In the genomic region with DNA sequence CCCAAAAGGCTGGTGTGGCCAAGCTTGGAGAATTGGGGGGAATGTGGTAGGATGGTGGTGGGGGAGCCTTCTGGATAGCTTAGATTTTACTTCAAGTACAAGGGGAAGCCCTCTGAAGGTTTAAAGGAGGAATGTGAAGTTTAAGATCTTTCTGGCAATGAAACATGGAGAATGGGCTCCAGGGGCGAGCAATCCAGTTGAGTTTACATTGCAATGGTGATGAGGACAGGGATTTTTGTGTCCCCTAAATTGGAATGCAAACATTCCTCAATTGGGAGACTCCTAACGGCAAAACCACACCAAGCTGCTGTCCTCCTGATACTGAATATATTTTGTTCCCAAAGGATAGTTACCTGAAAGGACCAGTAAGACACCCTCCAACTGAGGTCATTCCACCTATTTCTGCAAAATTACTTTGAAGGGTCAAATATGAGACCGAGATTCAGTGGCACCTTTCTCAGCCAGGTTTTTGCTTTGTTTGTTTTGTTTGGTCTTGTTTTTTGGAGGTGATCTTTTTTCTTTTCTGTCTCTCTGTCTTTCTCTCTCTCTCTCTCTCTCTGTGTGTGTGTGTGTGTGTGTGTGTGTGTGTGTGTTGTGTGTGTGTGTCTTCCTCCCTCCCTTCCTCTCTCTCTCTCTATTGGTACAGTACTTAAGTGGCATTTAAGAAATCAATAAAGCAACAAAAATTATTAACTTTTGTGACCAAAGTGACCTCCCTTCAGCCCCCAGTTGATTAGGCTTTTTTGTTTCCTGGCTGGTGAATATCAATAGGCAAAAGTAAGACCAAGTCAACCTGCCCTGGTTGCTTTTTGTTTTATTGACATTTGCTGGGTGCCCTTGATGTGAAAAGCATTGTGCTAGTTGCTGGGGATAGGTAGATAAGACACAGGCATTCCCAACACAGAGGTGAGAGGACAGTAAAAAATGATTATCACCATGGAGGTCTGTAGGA, we compare ENCODE assay signal across 1 cellular context.
A peak's percentile ranks its signal among the peaks of the same experiment; 100 is the strongest.
TF ChIP-seq lines count a peak whose summit lies in the region.

No MANE protein-coding gene starts in this region.

TF ChIP-seq in HepG2, 621 proteins besides CTCF, POLR2A, EP300 and RAD21 (continued from another document and continues in another):
- TF ChIP-seq, protein P1, sequence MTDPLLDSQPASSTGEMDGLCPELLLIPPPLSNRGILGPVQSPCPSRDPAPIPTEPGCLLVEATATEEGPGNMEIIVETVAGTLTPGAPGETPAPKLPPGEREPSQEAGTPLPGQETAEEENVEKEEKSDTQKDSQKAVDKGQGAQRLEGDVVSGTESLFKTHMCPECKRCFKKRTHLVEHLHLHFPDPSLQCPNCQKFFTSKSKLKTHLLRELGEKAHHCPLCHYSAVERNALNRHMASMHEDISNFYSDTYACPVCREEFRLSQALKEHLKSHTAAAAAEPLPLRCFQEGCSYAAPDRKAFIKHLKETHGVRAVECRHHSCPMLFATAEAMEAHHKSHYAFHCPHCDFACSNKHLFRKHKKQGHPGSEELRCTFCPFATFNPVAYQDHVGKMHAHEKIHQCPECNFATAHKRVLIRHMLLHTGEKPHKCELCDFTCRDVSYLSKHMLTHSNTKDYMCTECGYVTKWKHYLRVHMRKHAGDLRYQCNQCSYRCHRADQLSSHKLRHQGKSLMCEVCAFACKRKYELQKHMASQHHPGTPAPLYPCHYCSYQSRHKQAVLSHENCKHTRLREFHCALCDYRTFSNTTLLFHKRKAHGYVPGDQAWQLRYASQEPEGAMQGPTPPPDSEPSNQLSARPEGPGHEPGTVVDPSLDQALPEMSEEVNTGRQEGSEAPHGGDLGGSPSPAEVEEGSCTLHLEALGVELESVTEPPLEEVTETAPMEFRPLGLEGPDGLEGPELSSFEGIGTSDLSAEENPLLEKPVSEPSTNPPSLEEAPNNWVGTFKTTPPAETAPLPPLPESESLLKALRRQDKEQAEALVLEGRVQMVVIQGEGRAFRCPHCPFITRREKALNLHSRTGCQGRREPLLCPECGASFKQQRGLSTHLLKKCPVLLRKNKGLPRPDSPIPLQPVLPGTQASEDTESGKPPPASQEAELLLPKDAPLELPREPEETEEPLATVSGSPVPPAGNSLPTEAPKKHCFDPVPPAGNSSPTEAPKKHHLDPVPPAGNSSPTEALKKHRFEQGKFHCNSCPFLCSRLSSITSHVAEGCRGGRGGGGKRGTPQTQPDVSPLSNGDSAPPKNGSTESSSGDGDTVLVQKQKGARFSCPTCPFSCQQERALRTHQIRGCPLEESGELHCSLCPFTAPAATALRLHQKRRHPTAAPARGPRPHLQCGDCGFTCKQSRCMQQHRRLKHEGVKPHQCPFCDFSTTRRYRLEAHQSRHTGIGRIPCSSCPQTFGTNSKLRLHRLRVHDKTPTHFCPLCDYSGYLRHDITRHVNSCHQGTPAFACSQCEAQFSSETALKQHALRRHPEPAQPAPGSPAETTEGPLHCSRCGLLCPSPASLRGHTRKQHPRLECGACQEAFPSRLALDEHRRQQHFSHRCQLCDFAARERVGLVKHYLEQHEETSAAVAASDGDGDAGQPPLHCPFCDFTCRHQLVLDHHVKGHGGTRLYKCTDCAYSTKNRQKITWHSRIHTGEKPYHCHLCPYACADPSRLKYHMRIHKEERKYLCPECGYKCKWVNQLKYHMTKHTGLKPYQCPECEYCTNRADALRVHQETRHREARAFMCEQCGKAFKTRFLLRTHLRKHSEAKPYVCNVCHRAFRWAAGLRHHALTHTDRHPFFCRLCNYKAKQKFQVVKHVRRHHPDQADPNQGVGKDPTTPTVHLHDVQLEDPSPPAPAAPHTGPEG (CRISPR knock-in tag; IDR thresholded peaks at IDR 0.05) = no peak
- TF ChIP-seq FOXC1 (CRISPR knock-in tag; IDR thresholded peaks at IDR 0.05; ENCODE audit: borderline replicate concordance) (no peak), TCF7L2 (IDR thresholded peaks at IDR 0.05; ENCODE audit: low read depth, low read length) (no peak), NONO (IDR thresholded peaks at IDR 0.05) (no peak), NONO (CRISPR knock-in tag; conservative IDR thresholded peaks at IDR 0.05) (0 out of 2 replicates have a peak, but pooled peaks have one; percentile 6), ELF3 (CRISPR knock-in tag; IDR thresholded peaks at IDR 0.05) (no peak), ATF2 (CRISPR knock-in tag; IDR thresholded peaks at IDR 0.05) (no peak), MTF2 (CRISPR knock-in tag; IDR thresholded peaks at IDR 0.05; ENCODE audit: borderline replicate concordance) (no peak), ZNF589 (CRISPR knock-in tag; conservative IDR thresholded peaks at IDR 0.05) (no peak), ZFP1 (CRISPR knock-in tag; IDR thresholded peaks at IDR 0.05) (no peak; the same call in 1 of the 2 replicates), ZNF3 (CRISPR knock-in tag; IDR thresholded peaks at IDR 0.05) (peak; percentile 49; the same call in 1 of the 2 replicates), ZBTB37 (CRISPR knock-in tag; IDR thresholded peaks at IDR 0.05) (no peak; the same call in 1 of the 2 replicates), ZNF883 (CRISPR knock-in tag; IDR thresholded peaks at IDR 0.05; ENCODE audit: not compliant biosample characterization) (no peak), ZNF251 (CRISPR knock-in tag; IDR thresholded peaks at IDR 0.05) (no peak), ZNF616 (CRISPR knock-in tag; IDR thresholded peaks at IDR 0.05; ENCODE audit: low read depth) (no peak), ZNF615 (CRISPR knock-in tag; IDR thresholded peaks at IDR 0.05; ENCODE audit: borderline replicate concordance) (no peak), SMAD9 (CRISPR knock-in tag; IDR thresholded peaks at IDR 0.05) (no peak), ZBED4 (CRISPR knock-in tag; IDR thresholded peaks at IDR 0.05; ENCODE audit: borderline replicate concordance) (no peak), ASH2L (IDR thresholded peaks at IDR 0.05; ENCODE audit: insufficient read length, low read depth, low read length) (no peak), SOX13 (IDR thresholded peaks at IDR 0.05) (no peak; the same call in 1 of the 2 replicates), SOX13 (CRISPR knock-in tag; conservative IDR thresholded peaks at IDR 0.05 in 1 of 2, IDR thresholded peaks at IDR 0.05 in 1 of 2) (no peak), SALL2 (CRISPR knock-in tag; IDR thresholded peaks at IDR 0.05) (no peak), KAT7 (CRISPR knock-in tag; IDR thresholded peaks at IDR 0.05; ENCODE audit: borderline replicate concordance) (peak; percentile 54; the same call in 1 of the 2 replicates), SALL1 (CRISPR knock-in tag; IDR thresholded peaks at IDR 0.05) (no peak; the same call in 1 of the 2 replicates), GMEB1 (CRISPR knock-in tag; IDR thresholded peaks at IDR 0.05; ENCODE audit: borderline replicate concordance) (0 out of 2 replicates have a peak, but pooled peaks have one; percentile 50)
- TF ChIP-seq, protein P2, sequence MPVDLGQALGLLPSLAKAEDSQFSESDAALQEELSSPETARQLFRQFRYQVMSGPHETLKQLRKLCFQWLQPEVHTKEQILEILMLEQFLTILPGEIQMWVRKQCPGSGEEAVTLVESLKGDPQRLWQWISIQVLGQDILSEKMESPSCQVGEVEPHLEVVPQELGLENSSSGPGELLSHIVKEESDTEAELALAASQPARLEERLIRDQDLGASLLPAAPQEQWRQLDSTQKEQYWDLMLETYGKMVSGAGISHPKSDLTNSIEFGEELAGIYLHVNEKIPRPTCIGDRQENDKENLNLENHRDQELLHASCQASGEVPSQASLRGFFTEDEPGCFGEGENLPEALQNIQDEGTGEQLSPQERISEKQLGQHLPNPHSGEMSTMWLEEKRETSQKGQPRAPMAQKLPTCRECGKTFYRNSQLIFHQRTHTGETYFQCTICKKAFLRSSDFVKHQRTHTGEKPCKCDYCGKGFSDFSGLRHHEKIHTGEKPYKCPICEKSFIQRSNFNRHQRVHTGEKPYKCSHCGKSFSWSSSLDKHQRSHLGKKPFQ (CRISPR knock-in tag; IDR thresholded peaks at IDR 0.05; ENCODE audit: insufficient replicate concordance) = no peak
- TF ChIP-seq, protein P3, sequence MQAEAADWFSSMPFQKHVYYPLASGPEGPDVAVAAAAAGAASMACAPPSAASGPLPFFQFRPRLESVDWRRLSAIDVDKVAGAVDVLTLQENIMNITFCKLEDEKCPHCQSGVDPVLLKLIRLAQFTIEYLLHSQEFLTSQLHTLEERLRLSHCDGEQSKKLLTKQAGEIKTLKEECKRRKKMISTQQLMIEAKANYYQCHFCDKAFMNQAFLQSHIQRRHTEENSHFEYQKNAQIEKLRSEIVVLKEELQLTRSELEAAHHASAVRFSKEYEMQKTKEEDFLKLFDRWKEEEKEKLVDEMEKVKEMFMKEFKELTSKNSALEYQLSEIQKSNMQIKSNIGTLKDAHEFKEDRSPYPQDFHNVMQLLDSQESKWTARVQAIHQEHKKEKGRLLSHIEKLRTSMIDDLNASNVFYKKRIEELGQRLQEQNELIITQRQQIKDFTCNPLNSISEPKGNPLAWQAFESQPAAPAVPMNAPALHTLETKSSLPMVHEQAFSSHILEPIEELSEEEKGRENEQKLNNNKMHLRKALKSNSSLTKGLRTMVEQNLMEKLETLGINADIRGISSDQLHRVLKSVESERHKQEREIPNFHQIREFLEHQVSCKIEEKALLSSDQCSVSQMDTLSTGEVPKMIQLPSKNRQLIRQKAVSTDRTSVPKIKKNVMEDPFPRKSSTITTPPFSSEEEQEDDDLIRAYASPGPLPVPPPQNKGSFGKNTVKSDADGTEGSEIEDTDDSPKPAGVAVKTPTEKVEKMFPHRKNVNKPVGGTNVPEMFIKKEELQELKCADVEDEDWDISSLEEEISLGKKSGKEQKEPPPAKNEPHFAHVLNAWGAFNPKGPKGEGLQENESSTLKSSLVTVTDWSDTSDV (CRISPR knock-in tag; IDR thresholded peaks at IDR 0.05) = no peak
- TF ChIP-seq, protein P4, sequence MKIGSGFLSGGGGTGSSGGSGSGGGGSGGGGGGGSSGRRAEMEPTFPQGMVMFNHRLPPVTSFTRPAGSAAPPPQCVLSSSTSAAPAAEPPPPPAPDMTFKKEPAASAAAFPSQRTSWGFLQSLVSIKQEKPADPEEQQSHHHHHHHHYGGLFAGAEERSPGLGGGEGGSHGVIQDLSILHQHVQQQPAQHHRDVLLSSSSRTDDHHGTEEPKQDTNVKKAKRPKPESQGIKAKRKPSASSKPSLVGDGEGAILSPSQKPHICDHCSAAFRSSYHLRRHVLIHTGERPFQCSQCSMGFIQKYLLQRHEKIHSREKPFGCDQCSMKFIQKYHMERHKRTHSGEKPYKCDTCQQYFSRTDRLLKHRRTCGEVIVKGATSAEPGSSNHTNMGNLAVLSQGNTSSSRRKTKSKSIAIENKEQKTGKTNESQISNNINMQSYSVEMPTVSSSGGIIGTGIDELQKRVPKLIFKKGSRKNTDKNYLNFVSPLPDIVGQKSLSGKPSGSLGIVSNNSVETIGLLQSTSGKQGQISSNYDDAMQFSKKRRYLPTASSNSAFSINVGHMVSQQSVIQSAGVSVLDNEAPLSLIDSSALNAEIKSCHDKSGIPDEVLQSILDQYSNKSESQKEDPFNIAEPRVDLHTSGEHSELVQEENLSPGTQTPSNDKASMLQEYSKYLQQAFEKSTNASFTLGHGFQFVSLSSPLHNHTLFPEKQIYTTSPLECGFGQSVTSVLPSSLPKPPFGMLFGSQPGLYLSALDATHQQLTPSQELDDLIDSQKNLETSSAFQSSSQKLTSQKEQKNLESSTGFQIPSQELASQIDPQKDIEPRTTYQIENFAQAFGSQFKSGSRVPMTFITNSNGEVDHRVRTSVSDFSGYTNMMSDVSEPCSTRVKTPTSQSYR (CRISPR knock-in tag; IDR thresholded peaks at IDR 0.05; ENCODE audit: borderline replicate concordance) = 0 out of 2 replicates have a peak, but pooled peaks have one; percentile 18
